ENCODE assay signal across 19 cellular contexts in the genomic region with DNA sequence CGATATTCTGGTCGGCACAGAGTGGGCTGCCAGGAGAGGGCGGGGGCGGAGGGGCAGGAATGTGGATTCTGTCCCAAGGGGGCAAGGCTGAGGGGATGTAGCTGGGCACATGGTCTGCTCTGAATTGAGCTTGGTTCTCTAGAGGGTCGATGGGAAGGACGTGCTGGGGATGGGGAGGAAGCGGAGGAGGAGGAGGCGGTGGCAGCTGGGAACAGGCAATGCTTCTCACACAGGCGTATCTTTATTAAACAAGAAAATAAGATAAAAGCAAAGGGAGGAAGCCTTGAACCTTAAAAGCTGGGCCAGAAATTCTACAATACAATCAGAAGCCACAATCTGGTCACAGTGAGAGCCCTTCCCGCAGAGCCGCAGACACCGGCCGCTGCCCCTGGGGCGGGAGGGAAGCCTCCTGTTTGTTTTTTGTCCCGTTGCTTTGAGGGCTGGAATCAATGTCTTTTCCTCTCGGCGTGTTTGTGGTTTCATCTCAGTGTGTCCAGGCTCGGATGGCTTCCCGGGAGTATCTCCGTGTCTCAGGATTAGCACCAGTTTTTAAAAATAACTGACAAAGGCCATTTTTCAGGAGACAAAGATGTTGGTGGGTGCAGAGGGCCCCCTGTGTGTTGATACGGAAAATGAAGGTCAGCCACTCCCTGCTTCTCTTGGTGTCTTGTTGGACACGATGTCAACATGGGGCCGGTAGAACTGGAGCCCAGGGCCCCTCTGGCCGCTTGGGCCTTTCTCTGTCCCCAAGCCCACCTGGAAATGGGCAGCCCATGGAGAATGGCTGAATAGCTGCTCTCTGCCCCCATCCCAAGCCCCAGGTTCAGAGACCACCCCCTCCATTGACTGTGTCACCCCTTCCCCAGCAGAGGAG. TPM values are rescaled to one million over a fixed set of nuclear protein-coding genes. Genes with fewer than 3 reads are reported as not detected.
DNase-seq lines count a peak whose midpoint lies in the region; ATAC-seq and TF ChIP-seq lines count a peak whose summit lies in the region.
"Had no signal": no experiment of that assay in that cellular context is flagged by ENCODE, and none has a peak within 500 bp of the region (broad histone marks: within the 10 kb centered on the region; RNA-seq: fewer than 3 reads in every experiment).

No MANE protein-coding gene starts in this region.

- TF ChIP-seq CTCF in glutamatergic neuron (IDR thresholded peaks at IDR 0.05; ENCODE audit: partially characterized antibody, unreplicated experiment) = no peak

- peaks cover 2% of the 10 kb centered on the region for H3K27me3 Mint-ChIP-seq in glutamatergic neuron (ENCODE audit: unreplicated experiment)
- H3K27me3 Mint-ChIP-seq: activated T-cell treated with anti-CD3 and anti-CD28 coated beads, Interleukin-2, amount 50 U/mL, for 24 hours had no signal

- ATAC-seq in GM19455 (IDR thresholded peaks at IDR 0.05; ENCODE audit: unreplicated experiment) (no peak), HG03442 (IDR thresholded peaks at IDR 0.05; ENCODE audit: unreplicated experiment) (no peak)
- ATAC-seq: left ventricle myocardium superior, SK-N-SH treated with all-trans-retinoic acid at 6 μM for 48 hours had no signal

- peaks cover 7% of the 10 kb centered on the region for H3K36me3 Mint-ChIP-seq in glutamatergic neuron (ENCODE audit: unreplicated experiment)
- H3K36me3 Mint-ChIP-seq: activated naive CD4-positive, alpha-beta T cell treated with anti-CD3 and anti-CD28 coated beads, Interleukin-2, amount 10 ng/mL, durations not matched to agents 7 days and 5 days had no signal

- H3K27ac Mint-ChIP-seq in glutamatergic neuron (ENCODE audit: unreplicated experiment) = peak overlapping the region; percentile 12
- H3K27ac Mint-ChIP-seq: activated naive CD4-positive, alpha-beta T cell treated with anti-CD3 and anti-CD28 coated beads, Interleukin-2, amount 10 ng/mL, durations not matched to agents 7 days and 5 days; activated T-cell treated with anti-CD3 and anti-CD28 coated beads, Interleukin-2, amount 50 U/mL, for 24 hours had no signal

- DNase-seq in NCI-H524 (lab: John Stamatoyannopoulos, UW) (peak; percentile 64 to 76), NCI-H524 treated with DMSO at 0.1 percent for 48 hours (lab: John Stamatoyannopoulos, UW) (no peak), RPMI7951 (ENCODE audit: low read depth) (peak; percentile 80), glutamatergic neuron (no peak), retina (peak; percentile 49), anterior cingulate cortex (lab: John Stamatoyannopoulos, UW) (no peak)
- DNase-seq: activated naive CD4-positive, alpha-beta T cell treated with anti-CD3 and anti-CD28 coated beads, Interleukin-2, amount 10 ng/mL, durations not matched to agents 7 days and 5 days; activated T-cell treated with anti-CD3 and anti-CD28 coated beads, Interleukin-2, amount 50 U/mL, for 24 hours; head of caudate nucleus; left ventricle myocardium superior; NCI-H187 treated with DMSO at 0.1 percent for 48 hours; NCI-H526; substantia nigra had no signal

- peaks cover 8% of the 10 kb centered on the region for H3K9me3 Mint-ChIP-seq in glutamatergic neuron (ENCODE audit: unreplicated experiment)

- H3K4me1 Mint-ChIP-seq in glutamatergic neuron (ENCODE audit: low read depth, unreplicated experiment) = peaks cover 15% of the 10 kb centered on the region
- H3K4me1 Mint-ChIP-seq: activated naive CD4-positive, alpha-beta T cell treated with anti-CD3 and anti-CD28 coated beads, Interleukin-2, amount 10 ng/mL, durations not matched to agents 7 days and 5 days had no signal

- peak overlapping the region; percentile 58 for H3K4me3 Mint-ChIP-seq in glutamatergic neuron (ENCODE audit: unreplicated experiment)
- H3K4me3 Mint-ChIP-seq: activated naive CD4-positive, alpha-beta T cell treated with anti-CD3 and anti-CD28 coated beads, Interleukin-2, amount 10 ng/mL, durations not matched to agents 7 days and 5 days; activated T-cell treated with anti-CD3 and anti-CD28 coated beads, Interleukin-2, amount 50 U/mL, for 24 hours had no signal

RNA-seq across cellular contexts. Expression of a gene that starts 12.3 kb away (rescaled TPM):
- 27.3 and 31.8 TPM in 2 replicates for total RNA-seq in RPMI7951 (2014; rRNA removed; shearing (Covaris generic))
- 205 TPM for total RNA-seq in glutamatergic neuron (ENCODE audit: unreplicated experiment)

RNA-seq across cellular contexts. Expression of a gene that starts 54.8 kb away (rescaled TPM):
- total RNA-seq in RPMI7951 (2014; rRNA removed; shearing (Covaris generic)) = not detected in 2 replicates
- not detected for total RNA-seq in glutamatergic neuron (ENCODE audit: unreplicated experiment)
- total RNA-seq: A673, left ventricle myocardium superior, renal cortical epithelial cell, urinary bladder had no signal

Comparison
In these comparisons a context has a peak if more than half of its experiments do, and no peak if none do; other contexts are left out.
1. DNase-seq: peak in NCI-H524 (2 of 2), RPMI7951 (single experiment) and retina (single experiment); none in NCI-H524 treated with DMSO at 0.1 percent for 48 hours (single experiment), glutamatergic neuron (single experiment) and anterior cingulate cortex (0 of 58).